In genomic region chr2:85978883-85979780, GRCh38 we compare ENCODE assay signal across 14 cellular contexts.
DNase-seq lines count a peak whose midpoint lies in the region; ATAC-seq and TF ChIP-seq lines count a peak whose summit lies in the region.
"Had no signal": no experiment of that assay in that cellular context is flagged by ENCODE, and none has a peak within 500 bp of the region (broad histone marks: within the 10 kb centered on the region; RNA-seq: fewer than 3 reads in every experiment).

No MANE protein-coding gene starts in this region.

- H3K36me3 ChIP-seq in left lung (no peaks in the 10 kb centered on the region), upper lobe of left lung (no peaks in the 10 kb centered on the region)

- H3K27ac ChIP-seq in left lung (no peak overlapping the region), upper lobe of left lung (peak overlapping the region in 3 of 4 donors; percentile 7 to 34 (median 7)), H9 (ENCODE audit: insufficient read length, low read depth, low read length) (no peak overlapping the region)

- no peak overlapping the region for H3K14ac ChIP-seq in H9 (ENCODE audit: insufficient read depth, low read length)

- no peak overlapping the region for H3T11ph ChIP-seq in H9 (ENCODE audit: low read length)

- peaks cover 0 to 2% of the 10 kb centered on the region in 2 experiments; a peak in 2 of 5 replicates for H3K9me3 Mint-ChIP-seq in H9
- H3K9me3 Mint-ChIP-seq: CD8-positive, alpha-beta memory T cell had no signal

- intact Hi-C loops in left lung (cut with DNase I): no loop called here

- no peak overlapping the region for H2AK5ac ChIP-seq in H9 (ENCODE audit: insufficient read length, low read length)

- no peak overlapping the region for H2BK15ac ChIP-seq in H9 (ENCODE audit: low read depth, low read length)

- H3K4me3 Mint-ChIP-seq in H9: no peak overlapping the region
- H3K4me3 Mint-ChIP-seq: CD8-positive, alpha-beta memory T cell had no signal

- H3K9ac ChIP-seq in H9 (ENCODE audit: extremely low read depth, insufficient read length, low read length): no peak overlapping the region

- no peak overlapping the region for H4K5ac ChIP-seq in H9 (ENCODE audit: insufficient read length, low read depth, low read length)

- H3K4me1 ChIP-seq in left lung: peaks cover 0 to 12% of the 10 kb centered on the region in 2 donors
- peaks cover 5 to 20% (median 11%) of the 10 kb centered on the region in 4 donors for H3K4me1 ChIP-seq in upper lobe of left lung
- no peaks in the 10 kb centered on the region for H3K4me1 ChIP-seq in H9 (ENCODE audit: insufficient read depth, low read length)

- H4K20me1 ChIP-seq in H9 (ENCODE audit: control insufficient read depth, insufficient read depth, insufficient read length): no peaks in the 10 kb centered on the region

- H3K56ac ChIP-seq in H9 (ENCODE audit: insufficient read length, low read depth, low read length): no peak overlapping the region

- no peaks in the 10 kb centered on the region for H3K36me3 Mint-ChIP-seq in H9 (ENCODE audit: insufficient read depth in 1 of 3, low read depth in 3 of 3)
- H3K36me3 Mint-ChIP-seq: CD8-positive, alpha-beta memory T cell had no signal

- no peak overlapping the region for H2BK5ac ChIP-seq in H9 (ENCODE audit: insufficient read length, low read length)

- no peaks in the 10 kb centered on the region for H3K4me1 Mint-ChIP-seq in H9

- H2AFZ ChIP-seq in H9 (ENCODE audit: low read length): no peak overlapping the region

- TF ChIP-seq CTCF in left lung (IDR thresholded peaks at IDR 0.05): no peak
- TF ChIP-seq CTCF in upper lobe of left lung (IDR thresholded peaks at IDR 0.05): no peak
- TF ChIP-seq CTCF in H9 (conservative IDR thresholded peaks at IDR 0.05): no peak

- ATAC-seq in left lung (peak; percentile 39), upper lobe of left lung (ENCODE audit: low FRiP score in 2 of 2) (peak in 1 of 2 donors; percentile 20), HG02938 (IDR thresholded peaks at IDR 0.05; ENCODE audit: unreplicated experiment) (no peak)

- H3K79me1 ChIP-seq in H9 (ENCODE audit: insufficient read depth, low read depth, low read length, poor library complexity, severe bottlenecking): no peaks in the 10 kb centered on the region

- no peaks in the 10 kb centered on the region for H3K27me3 ChIP-seq in left lung
- no peaks in the 10 kb centered on the region for H3K27me3 ChIP-seq in upper lobe of left lung
- no peaks in the 10 kb centered on the region for H3K27me3 ChIP-seq in H9 (ENCODE audit: insufficient read depth, low read length)

- H3K18ac ChIP-seq in H9 (ENCODE audit: insufficient read length, low read depth, low read length): no peak overlapping the region

- H2BK20ac ChIP-seq in H9 (ENCODE audit: low read depth, low read length, poor library complexity, severe bottlenecking): no peak overlapping the region

- DNase-seq in NOMO-1 treated with DMSO at 0.1 percent for 48 hours (lab: John Stamatoyannopoulos, UW; ENCODE audit: unreplicated experiment): peak; percentile 29
- no peak for DNase-seq in NOMO-1 treated with dmso at 0.1 percent for 144 hours (lab: John Stamatoyannopoulos, UW; ENCODE audit: unreplicated experiment)
- peak; percentile 82 for DNase-seq in SKM-1 (lab: John Stamatoyannopoulos, UW; ENCODE audit: unreplicated experiment)
- no peak for DNase-seq in left lung
- DNase-seq in upper lobe of left lung: no peak
- DNase-seq in hepatic stellate cell (ENCODE audit: low spot score): no peak
- no peak for DNase-seq in H9
- DNase-seq: activated CD4-positive, alpha-beta T cell treated with anti-CD3 and anti-CD28 coated beads, Interleukin-2, amount 50 U/mL, for 4 hours; activated T-cell treated with anti-CD3 and anti-CD28 coated beads, Interleukin-2, amount 50 U/mL, for 48 hours; CD8-positive, alpha-beta memory T cell; HCEC 1CT; NK-92 treated with Interleukin-12 subunit alpha and Interleukin-12 subunit beta, amount 100 ng/mL, for 24 hours; SHP77 treated with DMSO at 0.1 percent for 48 hours had no signal

- no peak overlapping the region for H4K91ac ChIP-seq in H9 (ENCODE audit: insufficient read length, low read depth, low read length)

- no peak overlapping the region for H3K23ac ChIP-seq in H9 (ENCODE audit: insufficient read length, low read depth, low read length)

- peaks cover 22% of the 10 kb centered on the region for H3K27me3 Mint-ChIP-seq in H9 (ENCODE audit: low read depth)

- H3K79me2 ChIP-seq in H9 (ENCODE audit: insufficient read depth, low read length): no peaks in the 10 kb centered on the region

- H3K4me3 ChIP-seq in left lung (no peak overlapping the region), upper lobe of left lung (no peak overlapping the region)

- H2BK12ac ChIP-seq in H9 (ENCODE audit: insufficient read length, low read depth, low read length): no peak overlapping the region

- H4K8ac ChIP-seq in H9 (replicated peaks; ENCODE audit: insufficient read length, low read depth, low read length): no peak overlapping the region

- no peaks in the 10 kb centered on the region for H3K9me3 ChIP-seq in left lung
- H3K9me3 ChIP-seq in upper lobe of left lung: no peaks in the 10 kb centered on the region
- no peaks in the 10 kb centered on the region for H3K9me3 ChIP-seq in H9 (ENCODE audit: control insufficient read depth, low read depth, low read length)

- H3K4me2 ChIP-seq in H9 (ENCODE audit: insufficient read depth, insufficient read length, low read length): no peak overlapping the region

- H3K4ac ChIP-seq in H9 (ENCODE audit: low read depth, low read length): no peak overlapping the region

- no peak for TF ChIP-seq POLR2A in upper lobe of left lung (IDR thresholded peaks at IDR 0.05)

- H3K23me2 ChIP-seq in H9 (ENCODE audit: insufficient read length, low read depth, low read length, poor library complexity, severe bottlenecking): no peaks in the 10 kb centered on the region

- TF ChIP-seq EP300 in upper lobe of left lung (IDR thresholded peaks at IDR 0.05): no peak

- no peak overlapping the region for H3K27ac Mint-ChIP-seq in H9

- no peak overlapping the region for H2BK120ac ChIP-seq in H9 (ENCODE audit: low read depth, low read length, poor library complexity, severe bottlenecking)

- 46 to 64% methylated on average over 3 of the region's 3 CpGs for WGBS in upper lobe of left lung, 2 donors
- no CpG with 5 or more reads among the region's 3 CpGs for WGBS in H9 (ENCODE audit: extremely low coverage, insufficient read length, low lambda C conversion rate)

Comparison
In these comparisons a context has a peak if more than half of its experiments do, and no peak if none do; other contexts are left out.
1. DNase-seq: peak in NOMO-1 treated with DMSO at 0.1 percent for 48 hours (single experiment) and SKM-1 (single experiment); none in NOMO-1 treated with dmso at 0.1 percent for 144 hours (single experiment), left lung (0 of 2), upper lobe of left lung (0 of 2), hepatic stellate cell (single experiment) and H9 (single experiment).
2. H3K27ac ChIP-seq: peak in upper lobe of left lung (3 of 4); none in left lung (0 of 2) and H9 (single experiment).